1 cellular context compared by ENCODE assay signal in the genomic region with DNA sequence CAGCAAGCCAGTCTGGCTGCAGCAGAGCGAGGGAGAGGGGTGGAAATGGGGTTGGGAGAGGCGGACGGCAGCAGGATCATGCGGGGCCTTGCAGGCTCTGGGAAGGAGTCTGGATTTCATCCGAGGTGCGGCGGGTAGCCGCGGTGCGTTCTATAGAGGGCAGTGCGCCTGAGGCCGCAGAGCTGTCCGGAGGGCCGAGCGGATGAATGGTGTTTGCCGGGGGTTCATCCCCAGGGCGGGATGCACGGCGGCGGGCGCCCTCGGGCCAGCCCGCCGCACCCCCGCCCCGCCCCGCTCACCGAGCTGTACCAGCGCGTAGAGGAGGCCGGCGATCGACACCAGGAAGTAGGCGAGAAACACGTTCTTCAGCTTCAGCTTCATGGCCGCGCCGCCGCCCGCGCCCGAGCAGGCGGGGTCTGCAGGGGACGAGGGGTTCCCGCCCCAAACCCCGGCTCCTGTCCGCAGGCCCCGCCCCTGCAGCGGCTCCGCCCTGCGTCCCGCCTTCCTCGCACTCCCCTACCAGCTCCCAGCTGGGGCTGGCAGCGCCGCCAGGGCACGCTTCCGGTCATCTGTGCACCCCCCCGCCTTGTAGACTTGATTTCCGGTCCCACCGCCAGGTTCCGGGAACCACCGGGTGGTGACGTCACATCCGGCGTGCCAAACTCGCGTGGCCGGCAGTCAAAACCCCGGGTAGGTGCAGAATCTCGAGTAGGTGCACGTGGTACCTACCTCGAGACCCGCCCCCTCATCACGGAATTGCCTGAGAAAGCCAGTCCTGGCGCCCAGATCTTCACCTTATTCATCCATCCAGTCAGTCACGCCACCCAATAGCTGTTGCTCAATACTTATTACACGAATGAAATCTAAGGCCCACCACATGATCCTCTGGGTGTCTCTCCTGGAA.
TF ChIP-seq lines count a peak whose summit lies in the region.

A gene (minus strand): TSS at position 420 of the 904 bp plus-strand sequence. CDS start 39 bp downstream, at position 381.

TF ChIP-seq in GM12878, 131 proteins besides CTCF, POLR2A, EP300 and RAD21 (continued from another document and continues in another):
- TF ChIP-seq, protein P1, sequence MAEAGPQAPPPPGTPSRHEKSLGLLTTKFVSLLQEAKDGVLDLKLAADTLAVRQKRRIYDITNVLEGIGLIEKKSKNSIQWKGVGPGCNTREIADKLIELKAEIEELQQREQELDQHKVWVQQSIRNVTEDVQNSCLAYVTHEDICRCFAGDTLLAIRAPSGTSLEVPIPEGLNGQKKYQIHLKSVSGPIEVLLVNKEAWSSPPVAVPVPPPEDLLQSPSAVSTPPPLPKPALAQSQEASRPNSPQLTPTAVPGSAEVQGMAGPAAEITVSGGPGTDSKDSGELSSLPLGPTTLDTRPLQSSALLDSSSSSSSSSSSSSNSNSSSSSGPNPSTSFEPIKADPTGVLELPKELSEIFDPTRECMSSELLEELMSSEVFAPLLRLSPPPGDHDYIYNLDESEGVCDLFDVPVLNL (IDR thresholded peaks at IDR 0.05; ENCODE audit: low read depth, low read length), result peak; percentile 25; the same call in 1 of the 2 replicates
- TF ChIP-seq KDM1A (IDR thresholded peaks at IDR 0.05; ENCODE audit: borderline replicate concordance) (no peak), SPI1 (IDR thresholded peaks at IDR 0.05; ENCODE audit: borderline replicate concordance, insufficient read depth, low read depth, low read length) (0 out of 2 replicates have a peak, but pooled peaks have one; percentile 1), POU2F2 (IDR thresholded peaks at IDR 0.05; ENCODE audit: borderline replicate concordance, low read depth, low read length) (0 out of 3 replicates have a peak, but pooled peaks have one; percentile 5), BCL11A (IDR thresholded peaks at IDR 0.05; ENCODE audit: low read depth, low read length) (peak; percentile 26; the same call in 1 of the 2 replicates), HCFC1 (IDR thresholded peaks at IDR 0.05; ENCODE audit: low read length) (peak; percentile 70), TCF3 (IDR thresholded peaks at IDR 0.05; ENCODE audit: borderline replicate concordance, insufficient read depth, low read depth, low read length) (peak; percentile 67; the same call in 1 of the 2 replicates), ZBED1 (IDR thresholded peaks at IDR 0.05; ENCODE audit: borderline replicate concordance) (peak; percentile 32; the same call in 1 of the 2 replicates), BHLHE40 (IDR thresholded peaks at IDR 0.05; ENCODE audit: borderline replicate concordance in 1 of 2, low read depth in 2 of 2, low read length in 1 of 2) (peak; percentile 86 to 91), HDAC2 (IDR thresholded peaks at IDR 0.05) (no peak), CBFB (IDR thresholded peaks at IDR 0.05; ENCODE audit: low read depth) (peak; percentile 55; the same call in 1 of the 2 replicates), ATF7 (IDR thresholded peaks at IDR 0.05; ENCODE audit: low read depth) (peak; percentile 99), LARP7 (IDR thresholded peaks at IDR 0.05) (peak; percentile 47; the same call in 1 of the 2 replicates), ZNF217 (IDR thresholded peaks at IDR 0.05) (no peak), RAD51 (IDR thresholded peaks at IDR 0.05) (peak; percentile 91), SMARCA5 (IDR thresholded peaks at IDR 0.05) (0 out of 2 replicates have a peak, but pooled peaks have one; percentile 39), CREM (IDR thresholded peaks at IDR 0.05; ENCODE audit: low read depth) (peak; percentile 97), ZNF24 (IDR thresholded peaks at IDR 0.05) (no peak), ZNF384 (IDR thresholded peaks at IDR 0.05; ENCODE audit: borderline replicate concordance, low read depth, low read length) (no peak), SMC3 (IDR thresholded peaks at IDR 0.05; ENCODE audit: borderline replicate concordance, low read length) (no peak), POLR2AphosphoS5 (IDR thresholded peaks at IDR 0.05; ENCODE audit: low read length) (peak; percentile 74; the same call in 1 of the 2 replicates), CHD1 (IDR thresholded peaks at IDR 0.05; ENCODE audit: low read depth, low read length) (0 out of 2 replicates have a peak, but pooled peaks have one; percentile 6), GATAD2B (conservative IDR thresholded peaks at IDR 0.05; ENCODE audit: low read depth) (peak; percentile 87), RB1 (IDR thresholded peaks at IDR 0.05; ENCODE audit: borderline replicate concordance) (peak; percentile 83; the same call in 1 of the 2 replicates), TCF7 (IDR thresholded peaks at IDR 0.05; ENCODE audit: borderline replicate concordance) (no peak), YY1 (IDR thresholded peaks at IDR 0.05; ENCODE audit: low read depth, low read length) (peak; percentile 78), IKZF2 (IDR thresholded peaks at IDR 0.05) (no peak; a peak in 1 of 4 replicates), NR2C2 (IDR thresholded peaks at IDR 0.05; ENCODE audit: borderline replicate concordance, control insufficient read depth, insufficient read length, low read depth) (no peak), SREBF1 (IDR thresholded peaks at IDR 0.05; ENCODE audit: low read length) (peak; percentile 53; the same call in 1 of the 2 replicates), KLF5 (IDR thresholded peaks at IDR 0.05; ENCODE audit: partially characterized antibody) (no peak), CBX5 (IDR thresholded peaks at IDR 0.05; ENCODE audit: low read depth) (no peak; the same call in 1 of the 2 replicates), CHD2 (IDR thresholded peaks at IDR 0.05; ENCODE audit: borderline replicate concordance, low read depth, low read length) (peak; percentile 93), ESRRA (IDR thresholded peaks at IDR 0.05; ENCODE audit: low read length) (no peak), SRF (IDR thresholded peaks at IDR 0.05; ENCODE audit: low read depth in 2 of 2, low read length in 2 of 2) (peak in 1 of 2 experiments; percentile 34; a peak in 1 of 4 replicates), RBBP5 (conservative IDR thresholded peaks at IDR 0.05) (no peak)
- TF ChIP-seq, protein P2, sequence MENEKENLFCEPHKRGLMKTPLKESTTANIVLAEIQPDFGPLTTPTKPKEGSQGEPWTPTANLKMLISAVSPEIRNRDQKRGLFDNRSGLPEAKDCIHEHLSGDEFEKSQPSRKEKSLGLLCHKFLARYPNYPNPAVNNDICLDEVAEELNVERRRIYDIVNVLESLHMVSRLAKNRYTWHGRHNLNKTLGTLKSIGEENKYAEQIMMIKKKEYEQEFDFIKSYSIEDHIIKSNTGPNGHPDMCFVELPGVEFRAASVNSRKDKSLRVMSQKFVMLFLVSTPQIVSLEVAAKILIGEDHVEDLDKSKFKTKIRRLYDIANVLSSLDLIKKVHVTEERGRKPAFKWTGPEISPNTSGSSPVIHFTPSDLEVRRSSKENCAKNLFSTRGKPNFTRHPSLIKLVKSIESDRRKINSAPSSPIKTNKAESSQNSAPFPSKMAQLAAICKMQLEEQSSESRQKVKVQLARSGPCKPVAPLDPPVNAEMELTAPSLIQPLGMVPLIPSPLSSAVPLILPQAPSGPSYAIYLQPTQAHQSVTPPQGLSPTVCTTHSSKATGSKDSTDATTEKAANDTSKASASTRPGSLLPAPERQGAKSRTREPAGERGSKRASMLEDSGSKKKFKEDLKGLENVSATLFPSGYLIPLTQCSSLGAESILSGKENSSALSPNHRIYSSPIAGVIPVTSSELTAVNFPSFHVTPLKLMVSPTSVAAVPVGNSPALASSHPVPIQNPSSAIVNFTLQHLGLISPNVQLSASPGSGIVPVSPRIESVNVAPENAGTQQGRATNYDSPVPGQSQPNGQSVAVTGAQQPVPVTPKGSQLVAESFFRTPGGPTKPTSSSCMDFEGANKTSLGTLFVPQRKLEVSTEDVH (IDR thresholded peaks at IDR 0.05; ENCODE audit: low read depth, partially characterized antibody), result peak; percentile 84
- TF ChIP-seq, protein P3, sequence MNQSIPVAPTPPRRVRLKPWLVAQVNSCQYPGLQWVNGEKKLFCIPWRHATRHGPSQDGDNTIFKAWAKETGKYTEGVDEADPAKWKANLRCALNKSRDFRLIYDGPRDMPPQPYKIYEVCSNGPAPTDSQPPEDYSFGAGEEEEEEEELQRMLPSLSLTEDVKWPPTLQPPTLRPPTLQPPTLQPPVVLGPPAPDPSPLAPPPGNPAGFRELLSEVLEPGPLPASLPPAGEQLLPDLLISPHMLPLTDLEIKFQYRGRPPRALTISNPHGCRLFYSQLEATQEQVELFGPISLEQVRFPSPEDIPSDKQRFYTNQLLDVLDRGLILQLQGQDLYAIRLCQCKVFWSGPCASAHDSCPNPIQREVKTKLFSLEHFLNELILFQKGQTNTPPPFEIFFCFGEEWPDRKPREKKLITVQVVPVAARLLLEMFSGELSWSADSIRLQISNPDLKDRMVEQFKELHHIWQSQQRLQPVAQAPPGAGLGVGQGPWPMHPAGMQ (IDR thresholded peaks at IDR 0.05; ENCODE audit: borderline replicate concordance), result no peak
- TF ChIP-seq, protein P4, sequence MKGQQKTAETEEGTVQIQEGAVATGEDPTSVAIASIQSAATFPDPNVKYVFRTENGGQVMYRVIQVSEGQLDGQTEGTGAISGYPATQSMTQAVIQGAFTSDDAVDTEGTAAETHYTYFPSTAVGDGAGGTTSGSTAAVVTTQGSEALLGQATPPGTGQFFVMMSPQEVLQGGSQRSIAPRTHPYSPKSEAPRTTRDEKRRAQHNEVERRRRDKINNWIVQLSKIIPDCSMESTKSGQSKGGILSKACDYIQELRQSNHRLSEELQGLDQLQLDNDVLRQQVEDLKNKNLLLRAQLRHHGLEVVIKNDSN (IDR thresholded peaks at IDR 0.05; ENCODE audit: borderline replicate concordance, extremely low read length, insufficient read depth, low read depth, low read length), result peak; percentile 74
- TF ChIP-seq, protein P5, sequence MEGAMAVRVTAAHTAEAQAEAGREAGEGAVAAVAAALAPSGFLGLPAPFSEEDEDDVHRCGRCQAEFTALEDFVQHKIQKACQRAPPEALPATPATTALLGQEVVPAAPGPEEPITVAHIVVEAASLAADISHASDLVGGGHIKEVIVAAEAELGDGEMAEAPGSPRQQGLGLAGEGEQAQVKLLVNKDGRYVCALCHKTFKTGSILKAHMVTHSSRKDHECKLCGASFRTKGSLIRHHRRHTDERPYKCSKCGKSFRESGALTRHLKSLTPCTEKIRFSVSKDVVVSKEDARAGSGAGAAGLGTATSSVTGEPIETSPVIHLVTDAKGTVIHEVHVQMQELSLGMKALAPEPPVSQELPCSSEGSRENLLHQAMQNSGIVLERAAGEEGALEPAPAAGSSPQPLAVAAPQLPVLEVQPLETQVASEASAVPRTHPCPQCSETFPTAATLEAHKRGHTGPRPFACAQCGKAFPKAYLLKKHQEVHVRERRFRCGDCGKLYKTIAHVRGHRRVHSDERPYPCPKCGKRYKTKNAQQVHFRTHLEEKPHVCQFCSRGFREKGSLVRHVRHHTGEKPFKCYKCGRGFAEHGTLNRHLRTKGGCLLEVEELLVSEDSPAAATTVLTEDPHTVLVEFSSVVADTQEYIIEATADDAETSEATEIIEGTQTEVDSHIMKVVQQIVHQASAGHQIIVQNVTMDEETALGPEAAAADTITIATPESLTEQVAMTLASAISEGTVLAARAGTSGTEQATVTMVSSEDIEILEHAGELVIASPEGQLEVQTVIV (IDR thresholded peaks at IDR 0.05; ENCODE audit: borderline replicate concordance, partially characterized antibody), result peak; percentile 80
- TF ChIP-seq, protein P6, sequence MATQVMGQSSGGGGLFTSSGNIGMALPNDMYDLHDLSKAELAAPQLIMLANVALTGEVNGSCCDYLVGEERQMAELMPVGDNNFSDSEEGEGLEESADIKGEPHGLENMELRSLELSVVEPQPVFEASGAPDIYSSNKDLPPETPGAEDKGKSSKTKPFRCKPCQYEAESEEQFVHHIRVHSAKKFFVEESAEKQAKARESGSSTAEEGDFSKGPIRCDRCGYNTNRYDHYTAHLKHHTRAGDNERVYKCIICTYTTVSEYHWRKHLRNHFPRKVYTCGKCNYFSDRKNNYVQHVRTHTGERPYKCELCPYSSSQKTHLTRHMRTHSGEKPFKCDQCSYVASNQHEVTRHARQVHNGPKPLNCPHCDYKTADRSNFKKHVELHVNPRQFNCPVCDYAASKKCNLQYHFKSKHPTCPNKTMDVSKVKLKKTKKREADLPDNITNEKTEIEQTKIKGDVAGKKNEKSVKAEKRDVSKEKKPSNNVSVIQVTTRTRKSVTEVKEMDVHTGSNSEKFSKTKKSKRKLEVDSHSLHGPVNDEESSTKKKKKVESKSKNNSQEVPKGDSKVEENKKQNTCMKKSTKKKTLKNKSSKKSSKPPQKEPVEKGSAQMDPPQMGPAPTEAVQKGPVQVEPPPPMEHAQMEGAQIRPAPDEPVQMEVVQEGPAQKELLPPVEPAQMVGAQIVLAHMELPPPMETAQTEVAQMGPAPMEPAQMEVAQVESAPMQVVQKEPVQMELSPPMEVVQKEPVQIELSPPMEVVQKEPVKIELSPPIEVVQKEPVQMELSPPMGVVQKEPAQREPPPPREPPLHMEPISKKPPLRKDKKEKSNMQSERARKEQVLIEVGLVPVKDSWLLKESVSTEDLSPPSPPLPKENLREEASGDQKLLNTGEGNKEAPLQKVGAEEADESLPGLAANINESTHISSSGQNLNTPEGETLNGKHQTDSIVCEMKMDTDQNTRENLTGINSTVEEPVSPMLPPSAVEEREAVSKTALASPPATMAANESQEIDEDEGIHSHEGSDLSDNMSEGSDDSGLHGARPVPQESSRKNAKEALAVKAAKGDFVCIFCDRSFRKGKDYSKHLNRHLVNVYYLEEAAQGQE (IDR thresholded peaks at IDR 0.05; ENCODE audit: low read depth, low read length), result no peak
- TF ChIP-seq, protein P7, sequence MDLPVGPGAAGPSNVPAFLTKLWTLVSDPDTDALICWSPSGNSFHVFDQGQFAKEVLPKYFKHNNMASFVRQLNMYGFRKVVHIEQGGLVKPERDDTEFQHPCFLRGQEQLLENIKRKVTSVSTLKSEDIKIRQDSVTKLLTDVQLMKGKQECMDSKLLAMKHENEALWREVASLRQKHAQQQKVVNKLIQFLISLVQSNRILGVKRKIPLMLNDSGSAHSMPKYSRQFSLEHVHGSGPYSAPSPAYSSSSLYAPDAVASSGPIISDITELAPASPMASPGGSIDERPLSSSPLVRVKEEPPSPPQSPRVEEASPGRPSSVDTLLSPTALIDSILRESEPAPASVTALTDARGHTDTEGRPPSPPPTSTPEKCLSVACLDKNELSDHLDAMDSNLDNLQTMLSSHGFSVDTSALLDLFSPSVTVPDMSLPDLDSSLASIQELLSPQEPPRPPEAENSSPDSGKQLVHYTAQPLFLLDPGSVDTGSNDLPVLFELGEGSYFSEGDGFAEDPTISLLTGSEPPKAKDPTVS (IDR thresholded peaks at IDR 0.05; ENCODE audit: low read depth, low read length), result no peak
